19 cellular contexts compared by ENCODE assay signal in genomic region chr5:131783874-131784273, GRCh38.
"Had no signal": no experiment of that assay in that cellular context is flagged by ENCODE, and none has a peak within 500 bp of the region (broad histone marks: within the 10 kb centered on the region; RNA-seq: fewer than 3 reads in every experiment).

No MANE protein-coding gene starts in this region.

- H3K36me3 Mint-ChIP-seq: natural killer cell had no signal

- H3K4me1 Mint-ChIP-seq: mesothelial cell of epicardium had no signal

- H3K9me3 Mint-ChIP-seq: activated naive CD8-positive, alpha-beta T cell treated with anti-CD3 and anti-CD28 coated beads for 36 hours; activated T-cell treated with anti-CD3 and anti-CD28 coated beads, Interleukin-2, amount 50 U/mL, for 4 hours; activated T-helper 2 cell treated with anti-CD3 and anti-CD28 coated beads, Interferon-gamma antibody, Interleukin-2, Interleukin-4, amounts not matched to agents 10 μg/mL and 5 μg/mL and 100 μg/mL, durations not matched to agents 14 hours and 24 hours and 36 hours; natural killer cell; T-helper 2 cell treated with Interferon-gamma antibody and Interleukin-4, amounts not matched to agents 5 μg/mL and 100 μg/mL, for 36 hours had no signal

- DNase-seq: activated CD8-positive, alpha-beta memory T cell treated with anti-CD3 and anti-CD28 coated beads, Interleukin-2, amount 50 U/mL, for 48 hours; activated naive CD4-positive, alpha-beta T cell treated with Interleukin-2 at 50 U/mL for 16 hours; activated naive CD8-positive, alpha-beta T cell treated with anti-CD3 and anti-CD28 coated beads for 36 hours; activated T-cell treated with anti-CD3 and anti-CD28 coated beads, Interleukin-2, amount 50 U/mL, for 4 hours; effector memory CD4-positive, alpha-beta T cell; gastrocnemius medialis; hippocampal formation; left ventricle myocardium superior; mammary epithelial cell; natural killer cell; posterior cingulate gyrus; stimulated activated CD4-positive, alpha-beta T cell treated with anti-CD3 and anti-CD28 coated beads, Interleukin-4, amount 100 ng/mL, for 24 hours; stimulated activated naive CD8-positive, alpha-beta T cell treated with anti-CD3 and anti-CD28 coated beads, Interleukin-15, Interleukin-2, amounts not matched to agents 100 U/mL and 50 U/mL, for 24 hours; T-cell; upper lobe of left lung had no signal

- ATAC-seq: activated T-cell treated with anti-CD3 and anti-CD28 coated beads, Interleukin-2, amount 50 U/mL, for 4 hours; gastrocnemius medialis; left ventricle myocardium superior; natural killer cell; SK-N-SH treated with all-trans-retinoic acid at 6 μM for 48 hours; stimulated activated naive CD8-positive, alpha-beta T cell treated with anti-CD3 and anti-CD28 coated beads, Interleukin-15, Interleukin-2, amounts not matched to agents 100 U/mL and 50 U/mL, for 24 hours; T-cell had no signal

- H3K27me3 Mint-ChIP-seq: activated naive CD8-positive, alpha-beta T cell treated with anti-CD3 and anti-CD28 coated beads for 36 hours; T-cell had no signal

- H3K27ac Mint-ChIP-seq: activated T-helper 2 cell treated with anti-CD3 and anti-CD28 coated beads, Interferon-gamma antibody, Interleukin-2, Interleukin-4, amounts not matched to agents 10 μg/mL and 5 μg/mL and 100 μg/mL, durations not matched to agents 14 hours and 24 hours and 36 hours; mesothelial cell of epicardium; T-cell; T-helper 2 cell treated with Interferon-gamma antibody and Interleukin-4, amounts not matched to agents 5 μg/mL and 100 μg/mL, for 36 hours had no signal

- H3K4me3 Mint-ChIP-seq: activated naive CD8-positive, alpha-beta T cell treated with anti-CD3 and anti-CD28 coated beads for 36 hours; activated T-cell treated with anti-CD3 and anti-CD28 coated beads, Interleukin-2, amount 50 U/mL, for 4 hours; mesothelial cell of epicardium; natural killer cell; T-cell; T-helper 2 cell treated with Interferon-gamma antibody and Interleukin-4, amounts not matched to agents 5 μg/mL and 100 μg/mL, for 36 hours had no signal
